1 cellular context compared by ENCODE assay signal in the genomic region with DNA sequence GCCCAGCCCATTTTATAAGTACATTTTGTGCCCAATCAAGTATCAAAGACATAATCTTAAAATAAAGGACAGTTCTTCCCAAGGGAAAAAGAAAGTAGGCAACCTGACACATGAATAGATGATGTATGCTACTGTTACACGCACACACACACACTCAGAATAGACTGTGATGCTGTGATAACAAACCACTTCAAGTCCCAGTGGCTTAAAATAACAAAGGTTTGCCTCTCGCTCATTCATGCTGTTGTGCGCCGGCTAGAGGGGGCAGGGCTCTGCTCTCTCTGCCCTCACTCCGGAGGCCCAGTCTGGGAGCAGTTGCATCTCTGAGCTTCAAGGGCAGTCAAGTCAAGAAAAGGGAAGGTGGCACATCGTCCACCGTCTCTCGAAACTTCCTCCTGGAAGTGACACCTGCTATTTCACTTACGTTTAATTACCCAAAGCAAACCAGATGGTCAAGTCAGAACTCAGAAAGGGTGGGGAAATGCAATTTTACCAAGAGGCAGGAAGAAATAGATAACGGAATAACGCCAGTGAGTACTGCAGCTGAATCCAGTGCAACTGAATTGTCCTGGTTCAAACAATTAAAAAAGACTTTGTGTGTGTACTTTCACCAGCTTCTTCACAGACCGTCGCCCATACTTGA.
TF ChIP-seq lines count a peak whose summit lies in the region.

No MANE protein-coding gene starts in this region.

TF ChIP-seq in K562, 482 proteins besides CTCF, POLR2A, EP300 and RAD21 (continued from another document and continues in another):
- TF ChIP-seq, protein P1, sequence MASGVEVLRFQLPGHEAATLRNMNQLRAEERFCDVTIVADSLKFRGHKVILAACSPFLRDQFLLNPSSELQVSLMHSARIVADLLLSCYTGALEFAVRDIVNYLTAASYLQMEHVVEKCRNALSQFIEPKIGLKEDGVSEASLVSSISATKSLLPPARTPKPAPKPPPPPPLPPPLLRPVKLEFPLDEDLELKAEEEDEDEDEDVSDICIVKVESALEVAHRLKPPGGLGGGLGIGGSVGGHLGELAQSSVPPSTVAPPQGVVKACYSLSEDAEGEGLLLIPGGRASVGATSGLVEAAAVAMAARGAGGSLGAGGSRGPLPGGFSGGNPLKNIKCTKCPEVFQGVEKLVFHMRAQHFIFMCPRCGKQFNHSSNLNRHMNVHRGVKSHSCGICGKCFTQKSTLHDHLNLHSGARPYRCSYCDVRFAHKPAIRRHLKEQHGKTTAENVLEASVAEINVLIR (CRISPR knock-in tag; IDR thresholded peaks at IDR 0.05) = no peak
- TF ChIP-seq, protein P2, sequence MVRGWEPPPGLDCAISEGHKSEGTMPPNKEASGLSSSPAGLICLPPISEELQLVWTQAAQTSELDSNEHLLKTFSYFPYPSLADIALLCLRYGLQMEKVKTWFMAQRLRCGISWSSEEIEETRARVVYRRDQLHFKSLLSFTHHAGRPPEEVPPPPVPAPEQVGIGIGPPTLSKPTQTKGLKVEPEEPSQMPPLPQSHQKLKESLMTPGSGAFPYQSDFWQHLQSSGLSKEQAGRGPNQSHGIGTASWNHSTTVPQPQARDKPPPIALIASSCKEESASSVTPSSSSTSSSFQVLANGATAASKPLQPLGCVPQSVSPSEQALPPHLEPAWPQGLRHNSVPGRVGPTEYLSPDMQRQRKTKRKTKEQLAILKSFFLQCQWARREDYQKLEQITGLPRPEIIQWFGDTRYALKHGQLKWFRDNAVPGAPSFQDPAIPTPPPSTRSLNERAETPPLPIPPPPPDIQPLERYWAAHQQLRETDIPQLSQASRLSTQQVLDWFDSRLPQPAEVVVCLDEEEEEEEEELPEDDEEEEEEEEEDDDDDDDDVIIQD (CRISPR knock-in tag; IDR thresholded peaks at IDR 0.05) = no peak
- TF ChIP-seq POU5F1 (IDR thresholded peaks at IDR 0.05; ENCODE audit: borderline replicate concordance, low read depth, low read length, partially characterized antibody) = no peak
- TF ChIP-seq, protein P3, sequence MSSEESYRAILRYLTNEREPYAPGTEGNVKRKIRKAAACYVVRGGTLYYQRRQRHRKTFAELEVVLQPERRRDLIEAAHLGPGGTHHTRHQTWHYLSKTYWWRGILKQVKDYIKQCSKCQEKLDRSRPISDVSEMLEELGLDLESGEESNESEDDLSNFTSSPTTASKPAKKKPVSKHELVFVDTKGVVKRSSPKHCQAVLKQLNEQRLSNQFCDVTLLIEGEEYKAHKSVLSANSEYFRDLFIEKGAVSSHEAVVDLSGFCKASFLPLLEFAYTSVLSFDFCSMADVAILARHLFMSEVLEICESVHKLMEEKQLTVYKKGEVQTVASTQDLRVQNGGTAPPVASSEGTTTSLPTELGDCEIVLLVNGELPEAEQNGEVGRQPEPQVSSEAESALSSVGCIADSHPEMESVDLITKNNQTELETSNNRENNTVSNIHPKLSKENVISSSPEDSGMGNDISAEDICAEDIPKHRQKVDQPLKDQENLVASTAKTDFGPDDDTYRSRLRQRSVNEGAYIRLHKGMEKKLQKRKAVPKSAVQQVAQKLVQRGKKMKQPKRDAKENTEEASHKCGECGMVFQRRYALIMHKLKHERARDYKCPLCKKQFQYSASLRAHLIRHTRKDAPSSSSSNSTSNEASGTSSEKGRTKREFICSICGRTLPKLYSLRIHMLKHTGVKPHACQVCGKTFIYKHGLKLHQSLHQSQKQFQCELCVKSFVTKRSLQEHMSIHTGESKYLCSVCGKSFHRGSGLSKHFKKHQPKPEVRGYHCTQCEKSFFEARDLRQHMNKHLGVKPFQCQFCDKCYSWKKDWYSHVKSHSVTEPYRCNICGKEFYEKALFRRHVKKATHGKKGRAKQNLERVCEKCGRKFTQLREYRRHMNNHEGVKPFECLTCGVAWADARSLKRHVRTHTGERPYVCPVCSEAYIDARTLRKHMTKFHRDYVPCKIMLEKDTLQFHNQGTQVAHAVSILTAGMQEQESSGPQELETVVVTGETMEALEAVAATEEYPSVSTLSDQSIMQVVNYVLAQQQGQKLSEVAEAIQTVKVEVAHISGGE (CRISPR knock-in tag; IDR thresholded peaks at IDR 0.05) = 0 out of 6 replicates have a peak, but pooled peaks of 1 of the 3 experiments have one; percentile 37
- TF ChIP-seq XRCC5 (IDR thresholded peaks at IDR 0.05; ENCODE audit: low read depth, low read length) = 0 out of 2 replicates have a peak, but pooled peaks have one; percentile 12
- TF ChIP-seq SREBF2 (CRISPR knock-in tag; IDR thresholded peaks at IDR 0.05) = no peak
- no peak for TF ChIP-seq ELF1 (tag; IDR thresholded peaks at IDR 0.05)
- no peak for TF ChIP-seq ELF2 (CRISPR knock-in tag; IDR thresholded peaks at IDR 0.05)
- peak; percentile 51; the same call in 1 of the 2 replicates for TF ChIP-seq NCOR1 (IDR thresholded peaks at IDR 0.05)
- TF ChIP-seq, protein P4, sequence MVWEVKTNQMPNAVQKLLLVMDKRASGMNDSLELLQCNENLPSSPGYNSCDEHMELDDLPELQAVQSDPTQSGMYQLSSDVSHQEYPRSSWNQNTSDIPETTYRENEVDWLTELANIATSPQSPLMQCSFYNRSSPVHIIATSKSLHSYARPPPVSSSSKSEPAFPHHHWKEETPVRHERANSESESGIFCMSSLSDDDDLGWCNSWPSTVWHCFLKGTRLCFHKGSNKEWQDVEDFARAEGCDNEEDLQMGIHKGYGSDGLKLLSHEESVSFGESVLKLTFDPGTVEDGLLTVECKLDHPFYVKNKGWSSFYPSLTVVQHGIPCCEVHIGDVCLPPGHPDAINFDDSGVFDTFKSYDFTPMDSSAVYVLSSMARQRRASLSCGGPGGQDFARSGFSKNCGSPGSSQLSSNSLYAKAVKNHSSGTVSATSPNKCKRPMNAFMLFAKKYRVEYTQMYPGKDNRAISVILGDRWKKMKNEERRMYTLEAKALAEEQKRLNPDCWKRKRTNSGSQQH (CRISPR knock-in tag; IDR thresholded peaks at IDR 0.05) = no peak
- TF ChIP-seq MYC (IDR thresholded peaks at IDR 0.05; ENCODE audit: low read depth, low read length) = peak; percentile 23; the same call in 1 of the 2 replicates
- no peak for TF ChIP-seq MYC (CRISPR knock-in tag; IDR thresholded peaks at IDR 0.05; ENCODE audit: borderline replicate concordance, low read depth)
- TF ChIP-seq, protein P5, sequence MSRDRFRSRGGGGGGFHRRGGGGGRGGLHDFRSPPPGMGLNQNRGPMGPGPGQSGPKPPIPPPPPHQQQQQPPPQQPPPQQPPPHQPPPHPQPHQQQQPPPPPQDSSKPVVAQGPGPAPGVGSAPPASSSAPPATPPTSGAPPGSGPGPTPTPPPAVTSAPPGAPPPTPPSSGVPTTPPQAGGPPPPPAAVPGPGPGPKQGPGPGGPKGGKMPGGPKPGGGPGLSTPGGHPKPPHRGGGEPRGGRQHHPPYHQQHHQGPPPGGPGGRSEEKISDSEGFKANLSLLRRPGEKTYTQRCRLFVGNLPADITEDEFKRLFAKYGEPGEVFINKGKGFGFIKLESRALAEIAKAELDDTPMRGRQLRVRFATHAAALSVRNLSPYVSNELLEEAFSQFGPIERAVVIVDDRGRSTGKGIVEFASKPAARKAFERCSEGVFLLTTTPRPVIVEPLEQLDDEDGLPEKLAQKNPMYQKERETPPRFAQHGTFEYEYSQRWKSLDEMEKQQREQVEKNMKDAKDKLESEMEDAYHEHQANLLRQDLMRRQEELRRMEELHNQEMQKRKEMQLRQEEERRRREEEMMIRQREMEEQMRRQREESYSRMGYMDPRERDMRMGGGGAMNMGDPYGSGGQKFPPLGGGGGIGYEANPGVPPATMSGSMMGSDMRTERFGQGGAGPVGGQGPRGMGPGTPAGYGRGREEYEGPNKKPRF (IDR thresholded peaks at IDR 0.05; ENCODE audit: low read depth, low read length) = no peak
- TF ChIP-seq RBM22 (IDR thresholded peaks at IDR 0.05; ENCODE audit: low read depth, low read length, poor library complexity, severe bottlenecking) = no peak
- TF ChIP-seq POLR3A (IDR thresholded peaks at IDR 0.05; ENCODE audit: borderline replicate concordance, extremely low read depth, insufficient read depth, insufficient read length) = no peak
- TF ChIP-seq CSDE1 (IDR thresholded peaks at IDR 0.05) = no peak
- TF ChIP-seq, protein P6, sequence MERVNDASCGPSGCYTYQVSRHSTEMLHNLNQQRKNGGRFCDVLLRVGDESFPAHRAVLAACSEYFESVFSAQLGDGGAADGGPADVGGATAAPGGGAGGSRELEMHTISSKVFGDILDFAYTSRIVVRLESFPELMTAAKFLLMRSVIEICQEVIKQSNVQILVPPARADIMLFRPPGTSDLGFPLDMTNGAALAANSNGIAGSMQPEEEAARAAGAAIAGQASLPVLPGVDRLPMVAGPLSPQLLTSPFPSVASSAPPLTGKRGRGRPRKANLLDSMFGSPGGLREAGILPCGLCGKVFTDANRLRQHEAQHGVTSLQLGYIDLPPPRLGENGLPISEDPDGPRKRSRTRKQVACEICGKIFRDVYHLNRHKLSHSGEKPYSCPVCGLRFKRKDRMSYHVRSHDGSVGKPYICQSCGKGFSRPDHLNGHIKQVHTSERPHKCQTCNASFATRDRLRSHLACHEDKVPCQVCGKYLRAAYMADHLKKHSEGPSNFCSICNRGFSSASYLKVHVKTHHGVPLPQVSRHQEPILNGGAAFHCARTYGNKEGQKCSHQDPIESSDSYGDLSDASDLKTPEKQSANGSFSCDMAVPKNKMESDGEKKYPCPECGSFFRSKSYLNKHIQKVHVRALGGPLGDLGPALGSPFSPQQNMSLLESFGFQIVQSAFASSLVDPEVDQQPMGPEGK (CRISPR knock-in tag; IDR thresholded peaks at IDR 0.05; ENCODE audit: borderline replicate concordance) = no peak
- TF ChIP-seq, protein P7, sequence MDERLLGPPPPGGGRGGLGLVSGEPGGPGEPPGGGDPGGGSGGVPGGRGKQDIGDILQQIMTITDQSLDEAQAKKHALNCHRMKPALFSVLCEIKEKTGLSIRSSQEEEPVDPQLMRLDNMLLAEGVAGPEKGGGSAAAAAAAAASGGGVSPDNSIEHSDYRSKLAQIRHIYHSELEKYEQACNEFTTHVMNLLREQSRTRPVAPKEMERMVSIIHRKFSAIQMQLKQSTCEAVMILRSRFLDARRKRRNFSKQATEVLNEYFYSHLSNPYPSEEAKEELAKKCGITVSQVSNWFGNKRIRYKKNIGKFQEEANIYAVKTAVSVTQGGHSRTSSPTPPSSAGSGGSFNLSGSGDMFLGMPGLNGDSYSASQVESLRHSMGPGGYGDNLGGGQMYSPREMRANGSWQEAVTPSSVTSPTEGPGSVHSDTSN (CRISPR knock-in tag; IDR thresholded peaks at IDR 0.05; ENCODE audit: low read depth) = no peak
- TF ChIP-seq, protein P7 (tag; conservative IDR thresholded peaks at IDR 0.05; ENCODE audit: low read depth) = peak; percentile 81
- TF ChIP-seq, protein P8, sequence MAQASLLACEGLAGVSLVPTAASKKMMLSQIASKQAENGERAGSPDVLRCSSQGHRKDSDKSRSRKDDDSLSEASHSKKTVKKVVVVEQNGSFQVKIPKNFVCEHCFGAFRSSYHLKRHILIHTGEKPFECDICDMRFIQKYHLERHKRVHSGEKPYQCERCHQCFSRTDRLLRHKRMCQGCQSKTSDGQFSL (CRISPR knock-in tag; IDR thresholded peaks at IDR 0.05) = no peak
- TF ChIP-seq, protein P8 (tag; IDR thresholded peaks at IDR 0.05) = no peak
- TF ChIP-seq ESRRA (IDR thresholded peaks at IDR 0.05; ENCODE audit: borderline replicate concordance, low read depth) = no peak
- no peak for TF ChIP-seq STAT5A (IDR thresholded peaks at IDR 0.05; ENCODE audit: borderline replicate concordance, low read length)
- no peak for TF ChIP-seq ZEB2 (IDR thresholded peaks at IDR 0.05)
- TF ChIP-seq RAD51 (IDR thresholded peaks at IDR 0.05; ENCODE audit: borderline replicate concordance, low read depth) = no peak
- TF ChIP-seq KHSRP (IDR thresholded peaks at IDR 0.05) = no peak
- TF ChIP-seq, protein P9, sequence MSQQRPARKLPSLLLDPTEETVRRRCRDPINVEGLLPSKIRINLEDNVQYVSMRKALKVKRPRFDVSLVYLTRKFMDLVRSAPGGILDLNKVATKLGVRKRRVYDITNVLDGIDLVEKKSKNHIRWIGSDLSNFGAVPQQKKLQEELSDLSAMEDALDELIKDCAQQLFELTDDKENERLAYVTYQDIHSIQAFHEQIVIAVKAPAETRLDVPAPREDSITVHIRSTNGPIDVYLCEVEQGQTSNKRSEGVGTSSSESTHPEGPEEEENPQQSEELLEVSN (IDR thresholded peaks at IDR 0.05; ENCODE audit: borderline replicate concordance in 1 of 2, extremely low read depth in 1 of 2, insufficient read depth in 1 of 2, insufficient read length in 1 of 2, low read depth in 1 of 2, low read length in 1 of 2, poor library complexity in 1 of 2, severe bottlenecking in 1 of 2) = no peak
- TF ChIP-seq NR2F6 (CRISPR knock-in tag; IDR thresholded peaks at IDR 0.05) = no peak
- TF ChIP-seq ZNF263 (CRISPR knock-in tag; IDR thresholded peaks at IDR 0.05; ENCODE audit: borderline replicate concordance) = 0 out of 2 replicates have a peak, but pooled peaks have one; percentile 19
- no peak for TF ChIP-seq ZNF224 (CRISPR knock-in tag; IDR thresholded peaks at IDR 0.05)
- peak; percentile 87 for TF ChIP-seq MEIS2 (IDR thresholded peaks at IDR 0.05; ENCODE audit: partially characterized antibody)
- no peak for TF ChIP-seq MYBL2 (IDR thresholded peaks at IDR 0.05; ENCODE audit: low read depth)
- TF ChIP-seq MYBL2 (CRISPR knock-in tag; IDR thresholded peaks at IDR 0.05; ENCODE audit: borderline replicate concordance) = no peak
- TF ChIP-seq ZNF384 (IDR thresholded peaks at IDR 0.05; ENCODE audit: low read depth, low read length) = no peak
- TF ChIP-seq ZNF76 (CRISPR knock-in tag; IDR thresholded peaks at IDR 0.05; ENCODE audit: borderline replicate concordance) = no peak
- peak; percentile 22 for TF ChIP-seq TBP (optimal IDR thresholded peaks at IDR 0.05; ENCODE audit: low read depth, low read length)
- peak; percentile 59; the same call in 1 of the 2 replicates for TF ChIP-seq ZNF644 (tag; IDR thresholded peaks at IDR 0.05; ENCODE audit: low read depth)
- TF ChIP-seq KAT7 (CRISPR knock-in tag; IDR thresholded peaks at IDR 0.05; ENCODE audit: borderline replicate concordance) = 0 out of 2 replicates have a peak, but pooled peaks have one; percentile 75
- no peak for TF ChIP-seq HNRNPL (IDR thresholded peaks at IDR 0.05; ENCODE audit: low read depth, low read length)
- TF ChIP-seq ZNF239 (CRISPR knock-in tag; IDR thresholded peaks at IDR 0.05) = no peak
- no peak for TF ChIP-seq HSF4 (CRISPR knock-in tag; IDR thresholded peaks at IDR 0.05; ENCODE audit: borderline replicate concordance)
- peak; percentile 5 for TF ChIP-seq ZNF699 (CRISPR knock-in tag; IDR thresholded peaks at IDR 0.05; ENCODE audit: insufficient replicate concordance)
- TF ChIP-seq MEF2D (tag; conservative IDR thresholded peaks at IDR 0.05; ENCODE audit: low read depth) = peak; percentile 98
- TF ChIP-seq FOXK1 (CRISPR knock-in tag; IDR thresholded peaks at IDR 0.05; ENCODE audit: borderline replicate concordance) = no peak
- TF ChIP-seq CXXC5 (CRISPR knock-in tag; IDR thresholded peaks at IDR 0.05) = 0 out of 2 replicates have a peak, but pooled peaks have one; percentile 34
- no peak for TF ChIP-seq BRD4 (IDR thresholded peaks at IDR 0.05)
- no peak for TF ChIP-seq HIVEP1 (CRISPR knock-in tag; IDR thresholded peaks at IDR 0.05)
- peak; percentile 56; the same call in 1 of the 2 replicates for TF ChIP-seq ZNF24 (IDR thresholded peaks at IDR 0.05)
